In the genomic region with DNA sequence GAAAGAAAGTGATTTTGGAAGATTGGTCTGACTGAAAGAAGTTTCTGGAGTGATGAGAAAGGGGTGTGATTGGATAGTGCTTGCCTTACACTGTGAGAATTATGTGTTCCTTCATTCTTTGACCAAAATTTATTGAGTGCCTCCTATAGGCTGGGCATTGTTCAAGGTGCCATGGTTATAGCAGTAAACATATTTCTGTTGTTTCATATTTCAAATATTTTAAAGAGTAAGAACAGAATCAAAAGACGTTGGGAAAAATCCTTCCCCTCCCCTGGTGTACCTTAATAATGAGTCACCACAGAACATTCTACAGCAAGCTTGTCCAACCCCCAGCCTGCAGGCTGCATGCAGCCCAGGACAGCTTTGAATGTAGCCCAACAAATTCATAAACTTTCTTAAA, we compare ENCODE assay signal across 25 cellular contexts.
DNase-seq lines count a peak whose midpoint lies in the region; ATAC-seq, FAIRE-seq and TF ChIP-seq lines count a peak whose summit lies in the region.
"Had no signal": no experiment of that assay in that cellular context is flagged by ENCODE, and none has a peak within 500 bp of the region (broad histone marks: within the 10 kb centered on the region; RNA-seq: fewer than 3 reads in every experiment).

No MANE protein-coding gene starts in this region.

- H3K4me3 Mint-ChIP-seq in memory B cell = no peak overlapping the region
- H3K4me3 Mint-ChIP-seq: natural killer cell treated with Interleukin-12 subunit alpha and Interleukin-12 subunit beta and Interleukin-15 and Interleukin-18, amount 100 ng/mL, for 72 hours had no signal

- H4K20me1 ChIP-seq in PC-3 (ENCODE audit: low read length) = no peaks in the 10 kb centered on the region

- ATAC-seq in A549 = no peak; a peak in 2 of 6 replicates
- peak; percentile 89 for ATAC-seq in PC-3
- ATAC-seq in memory B cell (ENCODE audit: low read depth) = no peak
- no peak for ATAC-seq in HG02981 (IDR thresholded peaks at IDR 0.05; ENCODE audit: unreplicated experiment)
- ATAC-seq: natural killer cell treated with Interleukin-12 subunit alpha and Interleukin-12 subunit beta and Interleukin-15 and Interleukin-18, amount 100 ng/mL, for 72 hours had no signal

- POLR2A ChIA-PET in A549 (lab: Yijun Ruan, JAX) = no interaction called here
- POLR2A ChIA-PET in PC-3 (lab: Charles Lee; ENCODE audit: unreplicated experiment) = interaction anchor here (0.6 kb wide), 1 partner anchor 411 kb away, joined by 3 read pairs; no protein-coding TSS in a partner anchor

- TF ChIP-seq CTCF in A549 (IDR thresholded peaks at IDR 0.05) = no peak
- TF ChIP-seq CTCF in PC-3 (conservative IDR thresholded peaks at IDR 0.05; ENCODE audit: low read depth, low read length) = no peak
- TF ChIP-seq CTCF in choroid plexus epithelial cell (conservative IDR thresholded peaks at IDR 0.05; ENCODE audit: low read depth, low read length) = no peak

- H3K27me3 Mint-ChIP-seq in memory B cell = no peaks in the 10 kb centered on the region

- intact Hi-C loops in PC-3 (cut with micrococcal nuclease) = no loop called here

- H3K79me2 ChIP-seq in PC-3 (ENCODE audit: low read length) = no peaks in the 10 kb centered on the region

- no peak for FAIRE-seq in A549 (lab: Jason Lieb, UNC)
- FAIRE-seq: A204.1, GM12892, kidney, urothelium cell line had no signal

- WGBS in A549 (ENCODE audit: missing lambda C conversion rate) = 0% methylated on average over 1 of the region's 1 CpG

- no peak for TF ChIP-seq EP300 in A549 (IDR thresholded peaks at IDR 0.05)

- CTCF ChIA-PET in A549 (lab: Yijun Ruan, JAX) = interaction anchor here (1.1 to 1.2 kb wide), 2 partner anchors 11 to 295 kb away, joined by 3 read pairs; no protein-coding TSS in a partner anchor
- CTCF ChIA-PET in PC-3 (lab: Charles Lee) = interaction anchor here (0.8 kb wide), 1 partner anchor 298 kb away, joined by 3 read pairs; no protein-coding TSS in a partner anchor

- no peaks in the 10 kb centered on the region for H3F3A ChIP-seq in PC-3 (ENCODE audit: low read length, unreplicated experiment)

- no peak overlapping the region for H3K9ac ChIP-seq in PC-3 (ENCODE audit: low read length)

- DNase-seq in A549 (ENCODE audit: low read depth in 1 of 2, low spot score in 1 of 2) (no peak), PC-3 (peak; percentile 55), choroid plexus epithelial cell (ENCODE audit: low read depth) (peak; percentile 74), memory B cell (ENCODE audit: low spot score in 2 of 2) (no peak), LoVo (ENCODE audit: low spot score) (no peak), SW480 (ENCODE audit: low spot score) (no peak), NCI-H345 treated with DMSO at 0.1 percent for 48 hours (lab: John Stamatoyannopoulos, UW; ENCODE audit: unreplicated experiment) (no peak)
- DNase-seq: activated CD4-positive, alpha-beta T cell treated with anti-CD3 and anti-CD28 coated beads, Interleukin-2, amount 50 U/mL, for 1 hour; activated CD8-positive, alpha-beta memory T cell treated with anti-CD3 and anti-CD28 coated beads, Interleukin-2, amount 50 U/mL, for 4 hours; activated effector memory CD4-positive, alpha-beta T cell treated with Interleukin-2 at 50 U/mL for 16 hours; amniotic stem cell; C1 segment of cervical spinal cord; cerebellar nuclear complex; effector memory CD4-positive, alpha-beta T cell; kidney; NCI-H1417; NCI-H526 treated with DMSO at 0.1 percent for 48 hours; SIG-M5; stomach had no signal

- H3K27ac ChIP-seq in A549 = peak overlapping the region in 1 of 2 experiments; percentile 39; a peak in 2 of 6 replicates
- H3K27ac ChIP-seq in PC-3 (ENCODE audit: low read length) = no peak overlapping the region
- H3K27ac ChIP-seq: stomach, VCaP had no signal

- H3K9me3 Mint-ChIP-seq in memory B cell = peaks cover 7% of the 10 kb centered on the region
- H3K9me3 Mint-ChIP-seq: natural killer cell treated with Interleukin-12 subunit alpha and Interleukin-12 subunit beta and Interleukin-15 and Interleukin-18, amount 100 ng/mL, for 72 hours had no signal

- H3K27ac Mint-ChIP-seq in memory B cell = peak overlapping the region; percentile 98

- no peaks in the 10 kb centered on the region for H3K9me2 ChIP-seq in PC-3 (replicated peaks; ENCODE audit: low read length)

- no peak for TF ChIP-seq POLR2A in A549 (IDR thresholded peaks at IDR 0.05; ENCODE audit: low read length)

- H3K36me3 Mint-ChIP-seq in memory B cell = peaks cover 9% of the 10 kb centered on the region
- H3K36me3 Mint-ChIP-seq: natural killer cell treated with Interleukin-12 subunit alpha and Interleukin-12 subunit beta and Interleukin-15 and Interleukin-18, amount 100 ng/mL, for 72 hours had no signal

- peaks cover 36% of the 10 kb centered on the region for H3K4me1 Mint-ChIP-seq in memory B cell

- no TSS peak for BruUV-seq in PC-3 (replicated peaks; lab: Mats Ljungman, UMichigan)

- TF ChIP-seq RAD21 in A549 (conservative IDR thresholded peaks at IDR 0.05 in 1 of 2, IDR thresholded peaks at IDR 0.05 in 1 of 2) = no peak

- H3K9me3 ChIP-seq in A549 (no peaks in the 10 kb centered on the region), PC-3 (ENCODE audit: low read length) (no peaks in the 10 kb centered on the region)
- H3K9me3 ChIP-seq: stomach had no signal

- H3K4me1 ChIP-seq in A549 (peaks cover 16% of the 10 kb centered on the region; the same call in 1 of the 3 replicates), PC-3 (ENCODE audit: insufficient read depth, low read length) (peaks cover 22% of the 10 kb centered on the region)
- H3K4me1 ChIP-seq: stomach had no signal

- H3K36me3 ChIP-seq in PC-3 (ENCODE audit: low read depth, low read length) = no peaks in the 10 kb centered on the region
- H3K36me3 ChIP-seq: stomach had no signal

- H3K4me3 ChIP-seq in A549 (no peak overlapping the region), PC-3 (ENCODE audit: low read length) (no peak overlapping the region), choroid plexus epithelial cell (ENCODE audit: low read depth, low read length) (no peak overlapping the region)
- H3K4me3 ChIP-seq: stomach had no signal

- peak overlapping the region; percentile 23; the same call in 1 of the 3 replicates for H3K4me2 ChIP-seq in A549
- H3K4me2 ChIP-seq in PC-3 (ENCODE audit: low read length) = peak overlapping the region; percentile 20; the same call in 1 of the 2 replicates

- H3K27me3 ChIP-seq in PC-3 (ENCODE audit: low read length) = no peaks in the 10 kb centered on the region
- H3K27me3 ChIP-seq: stomach had no signal

- H2AFZ ChIP-seq in PC-3 (ENCODE audit: low read length) = peak overlapping the region; percentile 11; the same call in 1 of the 2 replicates

TF ChIP-seq in A549, 52 proteins besides CTCF, POLR2A, EP300 and RAD21:
- TF ChIP-seq ESRRA (IDR thresholded peaks at IDR 0.05; ENCODE audit: borderline replicate concordance, low read length) (no peak), FOXS1 (CRISPR knock-in tag; IDR thresholded peaks at IDR 0.05) (no peak), GATA3 (IDR thresholded peaks at IDR 0.05; ENCODE audit: borderline replicate concordance) (no peak), ZC3H11A (IDR thresholded peaks at IDR 0.05) (no peak), HDAC2 (IDR thresholded peaks at IDR 0.05) (no peak)
- TF ChIP-seq, protein P1, sequence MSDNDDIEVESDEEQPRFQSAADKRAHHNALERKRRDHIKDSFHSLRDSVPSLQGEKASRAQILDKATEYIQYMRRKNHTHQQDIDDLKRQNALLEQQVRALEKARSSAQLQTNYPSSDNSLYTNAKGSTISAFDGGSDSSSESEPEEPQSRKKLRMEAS (IDR thresholded peaks at IDR 0.05) = no peak

Comparison
In these comparisons a context has a peak if more than half of its experiments do, and no peak if none do; other contexts are left out.
1. DNase-seq: peak in PC-3 (single experiment) and choroid plexus epithelial cell (single experiment); none in A549 (0 of 2), memory B cell (0 of 2), LoVo (single experiment), SW480 (single experiment) and NCI-H345 treated with DMSO at 0.1 percent for 48 hours (single experiment).